Comparison of ENCODE assay signal across 8 cellular contexts in genomic region chr16:46688657-46689491, GRCh38. TPM values are rescaled to one million over a fixed set of nuclear protein-coding genes. Genes with fewer than 3 reads are reported as not detected.
DNase-seq lines count a peak whose midpoint lies in the region; TF ChIP-seq lines count a peak whose summit lies in the region.

Gene VPS35 (minus strand): TSS chr16:46689178. CDS start chr16:46689133, 45 bp downstream.

- no peaks in the 10 kb centered on the region for H3K27me3 ChIP-seq in H7 (ENCODE audit: control insufficient read depth, insufficient read depth, low read length)
- H3K27me3 ChIP-seq in Loucy (ENCODE audit: insufficient read depth, low read length, poor library complexity, severe bottlenecking) = no peaks in the 10 kb centered on the region
- H3K27me3 ChIP-seq in neural cell (ENCODE audit: insufficient read depth, low read depth, low read length) = no peaks in the 10 kb centered on the region
- no peaks in the 10 kb centered on the region for H3K27me3 ChIP-seq in stomach smooth muscle (ENCODE audit: control insufficient read depth in 1 of 2, insufficient read depth in 2 of 2, low read length in 2 of 2)

- peak; percentile 81 for TF ChIP-seq POLR2A in Raji (IDR thresholded peaks at IDR 0.05; ENCODE audit: insufficient read depth, low read depth, low read length)

- H3K4me3 ChIP-seq in H7 (ENCODE audit: insufficient read depth, low read depth, low read length) (peak within 1 kb of the TSS; percentile 99), Loucy (ENCODE audit: low read length, poor library complexity, severe bottlenecking) (peak within 1 kb of the TSS; percentile 92), neural cell (ENCODE audit: low read length) (peak within 1 kb of the TSS; percentile 77), stomach smooth muscle (ENCODE audit: low read length in 2 of 2) (peak within 1 kb of the TSS; percentile 73 to 96)

- peak within 1 kb of the TSS; percentile 94 for H2AFZ ChIP-seq in Loucy (ENCODE audit: low read length)
- peak within 1 kb of the TSS; percentile 92 for H2AFZ ChIP-seq in neural cell (ENCODE audit: low read depth, low read length)

- DNase-seq in H7 (peak; percentile 97), fibroblast of the conjunctiva (ENCODE audit: low read depth) (peak; percentile 99)
- peak; percentile 99 for DNase-seq in activated effector memory CD4-positive, alpha-beta T cell treated with Interleukin-2 at 50 U/mL for 16 hours

- TF ChIP-seq CTCF in Loucy (conservative IDR thresholded peaks at IDR 0.05; ENCODE audit: low read length) (no peak), neural cell (IDR thresholded peaks at IDR 0.05; ENCODE audit: poor library complexity, severe bottlenecking) (peak; percentile 65)

- H3K4me2 ChIP-seq in Loucy (ENCODE audit: low read depth, low read length, poor library complexity, severe bottlenecking) (peak within 1 kb of the TSS; percentile 98), neural cell (ENCODE audit: low read length) (peak within 1 kb of the TSS; percentile 97)

- no peaks in the 10 kb centered on the region for H3F3A ChIP-seq in Loucy (ENCODE audit: low read depth)
- H3F3A ChIP-seq in neural cell (ENCODE audit: insufficient read depth, low read length, poor library complexity, severe bottlenecking) = no peaks in the 10 kb centered on the region

- TF ChIP-seq EP300 in neural cell (conservative IDR thresholded peaks at IDR 0.05; ENCODE audit: poor library complexity, severe bottlenecking) = no peak

- H3K9ac ChIP-seq in ES-I3 (ENCODE audit: low read depth, low read length) (peak within 1 kb of the TSS; percentile 83), Loucy (ENCODE audit: low read depth, low read length, poor library complexity, severe bottlenecking) (peak within 1 kb of the TSS; percentile 89), neural cell (ENCODE audit: low read length) (peak within 1 kb of the TSS; percentile 92), stomach smooth muscle (ENCODE audit: low read length in 2 of 2) (peak within 1 kb of the TSS; percentile 78 to 95)

- TF ChIP-seq RAD21 in neural cell (conservative IDR thresholded peaks at IDR 0.05) = peak; percentile 9

- H4K20me1 ChIP-seq in Loucy (ENCODE audit: insufficient read depth, low read length, poor library complexity, severe bottlenecking) (peaks cover 76% of the 10 kb centered on the region), neural cell (ENCODE audit: insufficient read depth) (no peaks in the 10 kb centered on the region)

- H3K4me1 ChIP-seq in ES-I3 (ENCODE audit: insufficient read depth, low read length) = peaks cover 17% of the 10 kb centered on the region; the same call in 1 of the 2 replicates
- peaks cover 48% of the 10 kb centered on the region for H3K4me1 ChIP-seq in Loucy (ENCODE audit: insufficient read depth, low read length, poor library complexity, severe bottlenecking)
- peaks cover 13% of the 10 kb centered on the region for H3K4me1 ChIP-seq in stomach smooth muscle (ENCODE audit: control insufficient read depth, insufficient read depth, low read length)

- H3K27ac ChIP-seq in neural cell (ENCODE audit: low read length) = peak within 1 kb of the TSS; percentile 90
- peak within 1 kb of the TSS; percentile 95 for H3K27ac ChIP-seq in stomach smooth muscle (ENCODE audit: low read length)

- peaks cover 81% of the 10 kb centered on the region for H3K79me2 ChIP-seq in Loucy (ENCODE audit: insufficient read depth, low read length)
- peaks cover 66% of the 10 kb centered on the region for H3K79me2 ChIP-seq in neural cell (replicated peaks; ENCODE audit: insufficient read depth, low read length)

- H3K36me3 ChIP-seq in ES-I3 (ENCODE audit: insufficient read depth, low read length) (peaks cover 16% of the 10 kb centered on the region), H7 (replicated peaks; ENCODE audit: control insufficient read depth, insufficient read depth, low read length) (peaks cover 15% of the 10 kb centered on the region), Loucy (ENCODE audit: insufficient read depth, low read length) (peaks cover 7% of the 10 kb centered on the region; the same call in 1 of the 2 replicates), neural cell (ENCODE audit: insufficient read depth, low read length) (no peaks in the 10 kb centered on the region), stomach smooth muscle (ENCODE audit: control insufficient read depth in 2 of 2, insufficient read depth in 2 of 2, low read length in 2 of 2) (no peaks in the 10 kb centered on the region)

- H3K9me3 ChIP-seq in ES-I3 (ENCODE audit: control insufficient read depth, insufficient read depth, low read length) = no peaks in the 10 kb centered on the region
- no peaks in the 10 kb centered on the region for H3K9me3 ChIP-seq in Loucy (ENCODE audit: insufficient read depth, low read depth, low read length)
- no peaks in the 10 kb centered on the region for H3K9me3 ChIP-seq in neural cell (ENCODE audit: low read length)
- no peaks in the 10 kb centered on the region for H3K9me3 ChIP-seq in stomach smooth muscle (ENCODE audit: control insufficient read depth in 2 of 2, low read length in 2 of 2)

- H3K9me2 ChIP-seq in Loucy (replicated peaks; ENCODE audit: low read depth, low read length) (no peaks in the 10 kb centered on the region), neural cell (ENCODE audit: insufficient read depth, low read length) (no peaks in the 10 kb centered on the region)

TF ChIP-seq in neural cell, 6 proteins besides CTCF, POLR2A, EP300 and RAD21:
- TF ChIP-seq MXI1 (conservative IDR thresholded peaks at IDR 0.05; ENCODE audit: poor library complexity, severe bottlenecking) (peak; percentile 2), SMC3 (conservative IDR thresholded peaks at IDR 0.05; ENCODE audit: poor library complexity) (no peak), POLR2AphosphoS5 (IDR thresholded peaks at IDR 0.05) (peak; percentile 97), EZH2 (IDR thresholded peaks at IDR 0.05; ENCODE audit: borderline replicate concordance, insufficient read depth, low read length, poor library complexity, severe bottlenecking) (no peak), TAF1 (IDR thresholded peaks at IDR 0.05; ENCODE audit: low read depth) (no peak), REST (IDR thresholded peaks at IDR 0.05; ENCODE audit: borderline replicate concordance) (peak; percentile 83)

RNA-seq across cellular contexts. Expression of gene VPS35, which starts in this region (rescaled TPM):
- 67.5 and 76.8 TPM in 2 replicates for total RNA-seq in H7 (2014; rRNA removed; shearing (Covaris generic))
- polyA plus RNA-seq in neural cell = 155 and 157 TPM in 2 replicates
- polyA minus RNA-seq in neural cell = 214 and 215 TPM in 2 replicates

Comparison
In these comparisons a context has a peak if more than half of its experiments do, and no peak if none do; other contexts are left out.
1. Peak in every context shown above with its lines: DNase-seq, H3K4me3 ChIP-seq and H3K27ac ChIP-seq.